3 cellular contexts compared by ENCODE assay signal in genomic region chr20:40890635-40891034, GRCh38.
TF ChIP-seq lines count a peak whose summit lies in the region.

No MANE protein-coding gene starts in this region.

TF ChIP-seq in A549, 52 proteins besides CTCF, POLR2A, EP300 and RAD21:
- TF ChIP-seq MAZ (IDR thresholded peaks at IDR 0.05; ENCODE audit: borderline replicate concordance, low read depth, low read length) (no peak), ELK1 (IDR thresholded peaks at IDR 0.05; ENCODE audit: low read depth, low read length) (no peak), MAFK (IDR thresholded peaks at IDR 0.05; ENCODE audit: partially characterized antibody) (peak; percentile 96)

TF ChIP-seq in IMR-90, 13 proteins besides CTCF, POLR2A, EP300 and RAD21:
- TF ChIP-seq ELK1 (IDR thresholded peaks at IDR 0.05; ENCODE audit: borderline replicate concordance, low read depth, low read length) (no peak), MAFK (IDR thresholded peaks at IDR 0.05; ENCODE audit: low read depth, low read length) (peak; percentile 94)

TF ChIP-seq in H1, 55 proteins besides CTCF, POLR2A, EP300 and RAD21:
- TF ChIP-seq MAFK (IDR thresholded peaks at IDR 0.05; ENCODE audit: low read depth, low read length) (peak; percentile 77), RXRA (IDR thresholded peaks at IDR 0.05; ENCODE audit: insufficient read depth, low read depth, low read length) (no peak), SP4 (IDR thresholded peaks at IDR 0.05; ENCODE audit: low read length) (no peak), CREB1 (IDR thresholded peaks at IDR 0.05) (no peak), SIN3A (conservative IDR thresholded peaks at IDR 0.05 in 1 of 2, IDR thresholded peaks at IDR 0.05 in 1 of 2; ENCODE audit: low read depth in 1 of 2, low read length in 2 of 2) (no peak), NRF1 (IDR thresholded peaks at IDR 0.05; ENCODE audit: low read depth, low read length) (no peak)
